In genomic region chr10:67767245-67767644, GRCh38 we compare ENCODE assay signal across 26 cellular contexts.
A peak's percentile ranks its signal among the peaks of the same experiment; 100 is the strongest.
DNase-seq lines count a peak whose midpoint lies in the region; ATAC-seq, FAIRE-seq and TF ChIP-seq lines count a peak whose summit lies in the region.
"Had no signal": no experiment of that assay in that cellular context is flagged by ENCODE, and none has a peak within 500 bp of the region (broad histone marks: within the 10 kb centered on the region; RNA-seq: fewer than 3 reads in every experiment).

No MANE protein-coding gene starts in this region.

- H3K4me3 ChIP-seq in SK-N-SH (ENCODE audit: low read depth in 2 of 2, low read length in 1 of 2) (no peak overlapping the region), Karpas-422 (ENCODE audit: low read length) (no peak overlapping the region), K562 (no peak overlapping the region)
- H3K4me3 ChIP-seq: Peyer's patch had no signal

- no peaks in the 10 kb centered on the region for H3K27me3 ChIP-seq in SK-N-SH (ENCODE audit: insufficient read depth)
- no peaks in the 10 kb centered on the region for H3K27me3 ChIP-seq in Karpas-422 (ENCODE audit: low read length)
- peaks cover 3 to 4% of the 10 kb centered on the region in 2 experiments; a peak in 2 of 5 replicates for H3K27me3 ChIP-seq in K562 (ENCODE audit: control insufficient read depth in 2 of 2, insufficient read depth in 2 of 2, low read length in 2 of 2)
- H3K27me3 ChIP-seq: Peyer's patch had no signal

- H3K9me3 ChIP-seq in SK-N-SH = no peaks in the 10 kb centered on the region
- no peaks in the 10 kb centered on the region for H3K9me3 ChIP-seq in Karpas-422 (ENCODE audit: low read length)
- H3K9me3 ChIP-seq in K562 (replicated peaks; ENCODE audit: control insufficient read depth, insufficient read depth, low read depth, low read length) = no peaks in the 10 kb centered on the region
- H3K9me3 ChIP-seq: Peyer's patch had no signal

- FAIRE-seq in K562 (lab: Jason Lieb, UNC) = no peak
- no peak for FAIRE-seq in GM19239 (lab: Jason Lieb, UNC)

- H3K4me1 Mint-ChIP-seq in type B pancreatic cell (ENCODE audit: unreplicated experiment) = peaks cover 5% of the 10 kb centered on the region

- intact Hi-C loops in K562 (cut with micrococcal nuclease) = no loop called here

- peaks cover 7% of the 10 kb centered on the region for H3F3A ChIP-seq in SK-N-SH (replicated peaks; ENCODE audit: insufficient read depth)

- TF ChIP-seq CTCF in SK-N-SH (IDR thresholded peaks at IDR 0.05) = no peak
- no peak for TF ChIP-seq CTCF in K562 (IDR thresholded peaks at IDR 0.05 in 2 of 3, conservative IDR thresholded peaks at IDR 0.05 in 1 of 3; ENCODE audit: insufficient read depth in 2 of 3, low read depth in 1 of 3, low read length in 3 of 3)
- no peak for TF ChIP-seq CTCF in type B pancreatic cell (conservative IDR thresholded peaks at IDR 0.05)

- no TSS peak for BruUV-seq in K562 (replicated peaks; lab: Mats Ljungman, UMichigan)

- CTCF ChIA-PET in SK-N-SH (lab: Yijun Ruan, JAX) = interaction anchor here (0.7 to 7.0 kb wide), 4 partner anchors 11 to 101 kb away, joined by 3 to 70 read pairs (median 10); no protein-coding TSS in a partner anchor
- CTCF ChIA-PET in K562 (lab: Yijun Ruan, JAX; ENCODE audit: low intra/inter-chr PET ratio) = no interaction called here

- H3K27me3 Mint-ChIP-seq in type B pancreatic cell = peaks cover 11% of the 10 kb centered on the region
- H3K27me3 Mint-ChIP-seq: T-helper 17 cell had no signal

- H3K36me3 ChIP-seq in SK-N-SH (replicated peaks in 1 of 2; ENCODE audit: control insufficient read depth in 1 of 2, insufficient read depth in 2 of 2, low read length in 1 of 2) = no peaks in the 10 kb centered on the region
- no peaks in the 10 kb centered on the region for H3K36me3 ChIP-seq in Karpas-422 (ENCODE audit: insufficient read depth, low read length)
- H3K36me3 ChIP-seq in K562 (ENCODE audit: control insufficient read depth, insufficient read depth, low read length) = no peaks in the 10 kb centered on the region
- H3K36me3 ChIP-seq: Peyer's patch had no signal

- no peak overlapping the region for H3K4me2 ChIP-seq in SK-N-SH
- no peak overlapping the region for H3K4me2 ChIP-seq in Karpas-422 (ENCODE audit: low read depth, low read length, poor library complexity, severe bottlenecking)
- peak overlapping the region; percentile 28; the same call in 1 of the 2 replicates for H3K4me2 ChIP-seq in K562 (ENCODE audit: insufficient read depth, low read length)

- H3K9me1 ChIP-seq in K562 (ENCODE audit: control insufficient read depth, insufficient read depth, low read length) = no peaks in the 10 kb centered on the region

- H2AFZ ChIP-seq in SK-N-SH (ENCODE audit: low read depth) (no peak overlapping the region), Karpas-422 (ENCODE audit: low read length) (0 out of 2 replicates have a peak overlapping the region, but pooled peaks have one; percentile 41), K562 (ENCODE audit: low read depth, low read length) (peak overlapping the region; percentile 54)

- DNase-seq in SK-N-SH (no peak), Karpas-422 (no peak), K562 (ENCODE audit: extremely low read depth in 1 of 4, low spot score in 3 of 4) (peak in 1 of 4 experiments; percentile 27), type B pancreatic cell (ENCODE audit: extremely low spot score, unreplicated experiment) (no peak), GM19239 (ENCODE audit: insufficient read length, low spot score) (no peak), NCI-H446 treated with DMSO at 0.1 percent for 48 hours (lab: John Stamatoyannopoulos, UW) (no peak)
- DNase-seq: C1 segment of cervical spinal cord; Calu3; CD8-positive, alpha-beta memory T cell; DMS53; EL; GF-D8; H7; KBM-7; NCI-H1092 treated with DMSO at 0.1 percent for 48 hours; NCI-H1436 treated with DMSO at 0.1 percent for 48 hours; NCI-H2029; NCI-H226; NCI-H524; NCI-H774; NK-92 treated with Interleukin-12 subunit alpha and Interleukin-12 subunit beta, amount 100 ng/mL, for 24 hours; Peyer's patch; T-helper 17 cell had no signal

- H3K9ac ChIP-seq in SK-N-SH (no peak overlapping the region), Karpas-422 (ENCODE audit: low read length) (no peak overlapping the region), K562 (ENCODE audit: insufficient read depth in 1 of 2, low read depth in 2 of 2, low read length in 2 of 2) (no peak overlapping the region)

- TF ChIP-seq RAD21 in SK-N-SH (IDR thresholded peaks at IDR 0.05; ENCODE audit: low read length) = no peak
- no peak for TF ChIP-seq RAD21 in K562 (CRISPR knock-in tag; conservative IDR thresholded peaks at IDR 0.05 in 1 of 2, IDR thresholded peaks at IDR 0.05 in 1 of 2)

- POLR2A ChIA-PET in SK-N-SH (lab: Yijun Ruan, JAX) = no interaction called here
- POLR2A ChIA-PET in K562 (lab: Yijun Ruan, JAX) = interaction anchor here (0.7 to 1.6 kb wide), 2 partner anchors 10 to 36 kb away, joined by 3 to 7 read pairs; no protein-coding TSS in a partner anchor

- H3K9me2 ChIP-seq in SK-N-SH (no peaks in the 10 kb centered on the region), Karpas-422 (replicated peaks; ENCODE audit: insufficient read depth, low read length) (no peaks in the 10 kb centered on the region)

- no peaks in the 10 kb centered on the region for H3K9me3 Mint-ChIP-seq in type B pancreatic cell

- 71% methylated on average over 2 of the region's 2 CpGs for WGBS in SK-N-SH (ENCODE audit: low lambda C conversion rate)
- 25% methylated on average over 2 of the region's 2 CpGs for WGBS in K562 (ENCODE audit: insufficient coverage, low coverage, missing lambda C conversion rate)

- H4K20me1 ChIP-seq in SK-N-SH (ENCODE audit: insufficient read depth) = no peaks in the 10 kb centered on the region
- H4K20me1 ChIP-seq in Karpas-422 (ENCODE audit: insufficient read depth, low read depth, low read length) = no peaks in the 10 kb centered on the region
- no peaks in the 10 kb centered on the region for H4K20me1 ChIP-seq in K562 (replicated peaks; ENCODE audit: control insufficient read depth, insufficient read depth, low read length)

- H3K4me1 ChIP-seq in SK-N-SH (ENCODE audit: control insufficient read depth in 1 of 2, insufficient read depth in 2 of 2, low read depth in 1 of 2, low read length in 1 of 2) = peaks cover 0 to 6% of the 10 kb centered on the region in 2 experiments; a peak in 2 of 4 replicates
- H3K4me1 ChIP-seq in Karpas-422 (ENCODE audit: low read length) = peaks cover 37% of the 10 kb centered on the region
- peaks cover 5 to 6% of the 10 kb centered on the region in 2 experiments for H3K4me1 ChIP-seq in K562 (replicated peaks in 1 of 2; ENCODE audit: control insufficient read depth in 2 of 2, insufficient read depth in 2 of 2, low read length in 2 of 2)

- ATAC-seq in SK-N-SH treated with all-trans-retinoic acid at 6 μM for 48 hours = no peak
- no peak for ATAC-seq in K562
- ATAC-seq in HG02678 (IDR thresholded peaks at IDR 0.05; ENCODE audit: unreplicated experiment) = no peak
- ATAC-seq: T-helper 17 cell had no signal

- H3K36me3 Mint-ChIP-seq in type B pancreatic cell = peaks cover 6% of the 10 kb centered on the region

- TF ChIP-seq POLR2A in K562 (conservative IDR thresholded peaks at IDR 0.05) = no peak

- no peak overlapping the region for H3K27ac Mint-ChIP-seq in type B pancreatic cell
- H3K27ac Mint-ChIP-seq: T-helper 17 cell had no signal

- no peak overlapping the region for H3K27ac ChIP-seq in SK-N-SH (ENCODE audit: low read depth in 2 of 2, low read length in 1 of 2)
- no peak overlapping the region for H3K27ac ChIP-seq in Karpas-422 (ENCODE audit: low read length)
- H3K27ac ChIP-seq in K562 (ENCODE audit: extremely low read depth, low read depth, low read length) = no peak overlapping the region
- H3K27ac ChIP-seq: 22Rv1, Peyer's patch had no signal

- in situ Hi-C loops in K562 (cut with MboI) = no loop called here

- H3K79me2 ChIP-seq in SK-N-SH (ENCODE audit: insufficient read depth) (no peaks in the 10 kb centered on the region), Karpas-422 (ENCODE audit: low read length) (no peaks in the 10 kb centered on the region), K562 (ENCODE audit: control insufficient read depth, insufficient read depth, low read length) (no peaks in the 10 kb centered on the region)

- peak overlapping the region; percentile 48 for H3K4me3 Mint-ChIP-seq in type B pancreatic cell
- H3K4me3 Mint-ChIP-seq: T-helper 17 cell had no signal

- no peak for TF ChIP-seq EP300 in SK-N-SH (IDR thresholded peaks at IDR 0.05; ENCODE audit: borderline replicate concordance in 1 of 2, low read depth in 1 of 2, low read length in 1 of 2)
- TF ChIP-seq EP300 in K562 (IDR thresholded peaks at IDR 0.05; ENCODE audit: low read length) = no peak

TF ChIP-seq in SK-N-SH, 30 proteins besides CTCF, POLR2A, EP300 and RAD21 (continues in another document):
- no peak for TF ChIP-seq USF2 (IDR thresholded peaks at IDR 0.05; ENCODE audit: borderline replicate concordance, low read depth, low read length)

TF ChIP-seq in K562, 482 proteins besides CTCF, POLR2A, EP300 and RAD21:
- TF ChIP-seq PYGO2 (tag; IDR thresholded peaks at IDR 0.05) = no peak
- no peak for TF ChIP-seq ZNF77 (CRISPR knock-in tag; IDR thresholded peaks at IDR 0.05)
- no peak for TF ChIP-seq L3MBTL2 (IDR thresholded peaks at IDR 0.05)
- peak; percentile 95 for TF ChIP-seq USF1 (CRISPR knock-in tag; IDR thresholded peaks at IDR 0.05)
- no peak for TF ChIP-seq ZNF263 (CRISPR knock-in tag; IDR thresholded peaks at IDR 0.05; ENCODE audit: borderline replicate concordance)
- TF ChIP-seq USF2 (CRISPR knock-in tag; IDR thresholded peaks at IDR 0.05) = peak; percentile 94
- peak; percentile 87 for TF ChIP-seq RAD51 (IDR thresholded peaks at IDR 0.05; ENCODE audit: borderline replicate concordance, low read depth)
- TF ChIP-seq KLF1 (tag; IDR thresholded peaks at IDR 0.05) = no peak
- TF ChIP-seq HMG20A (CRISPR knock-in tag; conservative IDR thresholded peaks at IDR 0.05) = no peak
TF ChIP-seq in K562: peak in this region for 3.

Comparison
In these comparisons a context has a peak if more than half of its experiments do, and no peak if none do; other contexts are left out.
1. Of the 27 proteins assayed by ChIP-seq in both K562 and SK-N-SH: peak only in K562: USF2; only in SK-N-SH: none; in both: USF1; in neither: 25.